19 cellular contexts compared by ENCODE assay signal in the genomic region with DNA sequence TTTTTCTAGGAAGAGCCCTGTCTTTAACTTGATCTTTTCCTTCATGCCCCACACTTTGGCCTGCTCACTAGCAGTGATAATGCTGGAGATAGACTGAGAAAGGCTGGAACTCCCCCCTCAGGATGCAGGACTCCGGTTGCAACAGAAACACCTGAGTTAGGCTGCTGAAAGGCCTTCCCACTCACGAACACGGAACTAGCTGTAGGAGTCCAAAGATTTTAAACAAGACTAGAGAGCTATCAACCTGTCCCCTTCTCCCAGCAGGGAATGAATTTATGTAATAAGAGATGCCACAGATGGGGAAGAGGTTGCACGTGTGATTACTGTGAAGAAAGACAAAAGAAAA. TPM values are rescaled to one million over a fixed set of nuclear protein-coding genes. Genes with fewer than 3 reads are reported as not detected.
"Had no signal": no experiment of that assay in that cellular context is flagged by ENCODE, and none has a peak within 500 bp of the region (broad histone marks: within the 10 kb centered on the region; RNA-seq: fewer than 3 reads in every experiment).

No MANE protein-coding gene starts in this region.

- H3K4me3 Mint-ChIP-seq: activated CD4-positive, alpha-beta memory T cell treated with anti-CD3 and anti-CD28 coated beads, Interleukin-2, amount 10 ng/mL, durations not matched to agents 7 days and 5 days; activated CD4-positive, alpha-beta T cell treated with anti-CD3 and anti-CD28 coated beads for 36 hours; activated naive CD4-positive, alpha-beta T cell treated with anti-CD3 and anti-CD28 coated beads for 36 hours; activated naive CD8-positive, alpha-beta T cell; activated T-helper 17 cell treated with anti-CD3 and anti-CD28 coated beads, Interleukin-2, amount 50 U/mL, for 72 hours; brain; T-helper 1 cell treated with Interleukin-12 subunit alpha and Interleukin-12 subunit beta and Interleukin-4 antibody, amounts not matched to agents 30 μg/mL and 1 μg/mL, for 36 hours had no signal

- DNase-seq: activated gamma-delta T cell, cerebellar nuclear complex, NCI-H1694 treated with DMSO at 0.1 percent for 48 hours, NCI-H2029 treated with DMSO at 0.1 percent for 48 hours, NCI-H510A had no signal

- H3K27ac Mint-ChIP-seq: activated CD4-positive, alpha-beta memory T cell treated with anti-CD3 and anti-CD28 coated beads, Interleukin-2, amount 10 ng/mL, durations not matched to agents 7 days and 5 days; activated CD4-positive, alpha-beta T cell treated with anti-CD3 and anti-CD28 coated beads for 36 hours; activated naive CD4-positive, alpha-beta T cell treated with anti-CD3 and anti-CD28 coated beads for 36 hours; activated naive CD8-positive, alpha-beta T cell; activated T-helper 17 cell treated with anti-CD3 and anti-CD28 coated beads, Interleukin-2, amount 50 U/mL, for 72 hours; T-helper 1 cell treated with Interleukin-12 subunit alpha and Interleukin-12 subunit beta and Interleukin-4 antibody, amounts not matched to agents 30 μg/mL and 1 μg/mL, for 36 hours had no signal

- H3K9ac ChIP-seq: KMS-11 had no signal

- FAIRE-seq: astrocyte, RCC 7860 had no signal

- H3K27ac ChIP-seq: cardiac muscle cell, KMS-11, VCaP had no signal

- H3K27me3 ChIP-seq: cardiac muscle cell, MG63 had no signal

- H3K36me3 Mint-ChIP-seq: activated naive CD8-positive, alpha-beta T cell had no signal

- H3K4me2 ChIP-seq: KMS-11 had no signal

- H3K4me3 ChIP-seq: cardiac muscle cell, MG63 had no signal

- H3K9me3 ChIP-seq: MG63 had no signal

- H3K9me3 Mint-ChIP-seq: activated CD4-positive, alpha-beta memory T cell treated with anti-CD3 and anti-CD28 coated beads, Interleukin-2, amount 10 ng/mL, durations not matched to agents 7 days and 5 days; activated naive CD4-positive, alpha-beta T cell treated with anti-CD3 and anti-CD28 coated beads for 36 hours; activated T-helper 17 cell treated with anti-CD3 and anti-CD28 coated beads, Interleukin-2, amount 50 U/mL, for 72 hours; brain; T-helper 1 cell treated with Interleukin-12 subunit alpha and Interleukin-12 subunit beta and Interleukin-4 antibody, amounts not matched to agents 30 μg/mL and 1 μg/mL, for 36 hours had no signal

- H3K4me1 Mint-ChIP-seq: activated CD4-positive, alpha-beta memory T cell treated with anti-CD3 and anti-CD28 coated beads, Interleukin-2, amount 10 ng/mL, durations not matched to agents 7 days and 5 days; activated T-helper 17 cell treated with anti-CD3 and anti-CD28 coated beads, Interleukin-2, amount 50 U/mL, for 72 hours had no signal

- H3K36me3 ChIP-seq: cardiac muscle cell, MG63 had no signal

RNA-seq across cellular contexts. Expression of a gene that starts 13.0 kb away (rescaled TPM):
- total RNA-seq: activated CD4-positive, alpha-beta T cell treated with anti-CD3 and anti-CD28 coated beads for 36 hours; activated CD8-positive, alpha-beta memory T cell treated with anti-CD3 and anti-CD28 coated beads for 36 hours; activated naive CD4-positive, alpha-beta T cell treated with anti-CD3 and anti-CD28 coated beads for 36 hours had no signal
